In the genomic region with DNA sequence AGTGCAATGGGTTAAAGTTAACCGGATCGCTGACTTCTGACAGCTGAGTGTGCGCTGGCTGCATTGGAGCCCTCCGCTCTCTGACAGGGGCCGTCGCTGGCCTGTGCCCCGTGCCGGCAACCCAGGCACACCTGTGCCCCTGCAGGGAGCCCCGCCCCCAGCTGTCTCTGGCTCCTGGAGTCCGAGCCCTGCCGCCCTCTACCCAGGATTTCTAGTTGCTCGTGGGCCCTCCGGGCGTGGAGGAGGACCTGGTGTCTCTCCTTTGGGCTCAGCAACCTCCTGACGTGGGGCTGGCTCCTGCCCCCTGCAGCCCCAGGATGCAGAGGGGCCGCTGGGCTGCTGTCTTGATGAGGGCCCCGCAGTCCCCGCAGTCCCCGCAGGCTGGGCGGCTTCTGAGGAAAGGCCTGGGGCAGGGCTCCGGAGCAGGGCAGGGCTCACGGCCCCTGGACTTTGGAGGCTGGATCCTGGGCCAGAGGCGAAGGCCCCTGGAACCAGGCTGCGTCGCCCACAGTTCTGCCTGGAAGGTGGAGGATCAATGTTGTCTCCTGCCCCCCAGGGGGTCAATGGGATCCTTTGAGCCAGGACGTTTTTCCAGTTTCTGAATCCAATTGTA, we compare ENCODE assay signal across 30 cellular contexts.
"Had no signal": no experiment of that assay in that cellular context is flagged by ENCODE, and none has a peak within 500 bp of the region (broad histone marks: within the 10 kb centered on the region; RNA-seq: fewer than 3 reads in every experiment).

No MANE protein-coding gene starts in this region.

- H3K9ac ChIP-seq: parathyroid adenoma had no signal

- H3K36me3 Mint-ChIP-seq: memory B cell; stimulated activated effector memory CD8-positive, alpha-beta T cell treated with anti-CD3 and anti-CD28 coated beads, Interleukin-12 subunit alpha, Interleukin-12 subunit beta, amount 100 ng/mL, for 72 hours had no signal

- FAIRE-seq: endothelial cell of umbilical vein had no signal

- H3K9me3 ChIP-seq: esophagus squamous epithelium, thoracic aorta, vagina had no signal

- H3K27ac ChIP-seq: coronary artery, esophagus squamous epithelium, heart right ventricle, parathyroid adenoma, thoracic aorta, transverse colon, vagina had no signal

- DNase-seq: dermis blood vessel endothelial cell; effector memory CD4-positive, alpha-beta T cell; esophagus squamous epithelium; foreskin melanocyte; glutamatergic neuron; heart right ventricle; hypothalamus; immature natural killer cell; islet precursor cell; kidney glomerular epithelial cell; left colon; left ventricle myocardium superior; naive B cell; stimulated activated CD4-positive, alpha-beta T cell treated with anti-CD3 and anti-CD28 coated beads, Interleukin-2, amount 100 ng/mL, for 24 hours; stimulated activated CD4-positive, alpha-beta T cell treated with anti-CD3 and anti-CD28 coated beads, Interleukin-4, amount 100 ng/mL, for 24 hours; stimulated activated naive CD8-positive, alpha-beta T cell treated with anti-CD3 and anti-CD28 coated beads, Interleukin-15, Interleukin-2, amounts not matched to agents 100 U/mL and 50 U/mL, for 24 hours; substantia nigra; transverse colon had no signal

- H3K4me1 Mint-ChIP-seq: immature natural killer cell; memory B cell; naive B cell; neural crest cell; stimulated activated effector memory CD8-positive, alpha-beta T cell treated with anti-CD3 and anti-CD28 coated beads, Interleukin-12 subunit alpha, Interleukin-12 subunit beta, amount 100 ng/mL, for 72 hours had no signal

- H3K4me3 ChIP-seq: coronary artery, esophagus squamous epithelium, heart right ventricle, lung, thoracic aorta, transverse colon, vagina had no signal

- H3K36me3 ChIP-seq: esophagus squamous epithelium, heart right ventricle, thoracic aorta, transverse colon, vagina had no signal

- H3K27me3 ChIP-seq: esophagus squamous epithelium, heart right ventricle, transverse colon, vagina had no signal

- H2AFZ ChIP-seq: parathyroid adenoma had no signal

- H3K4me1 ChIP-seq: esophagus squamous epithelium, heart right ventricle, parathyroid adenoma, vagina had no signal

- H3K9me3 Mint-ChIP-seq: memory B cell; natural killer cell treated with Interleukin-12 subunit alpha and Interleukin-12 subunit beta and Interleukin-15 and Interleukin-18, amount 100 ng/mL, for 72 hours; neural crest cell; stimulated activated effector memory CD8-positive, alpha-beta T cell treated with anti-CD3 and anti-CD28 coated beads, Interleukin-12 subunit alpha, Interleukin-12 subunit beta, amount 100 ng/mL, for 72 hours had no signal

- H3K27ac Mint-ChIP-seq: immature natural killer cell; memory B cell; naive B cell; natural killer cell treated with Interleukin-12 subunit alpha and Interleukin-12 subunit beta and Interleukin-15 and Interleukin-18, amount 100 ng/mL, for 72 hours; progenitor cell of endocrine pancreas; stimulated activated effector memory CD8-positive, alpha-beta T cell treated with anti-CD3 and anti-CD28 coated beads, Interleukin-12 subunit alpha, Interleukin-12 subunit beta, amount 100 ng/mL, for 72 hours had no signal

- H3K79me2 ChIP-seq: parathyroid adenoma had no signal

- ATAC-seq: heart right ventricle; left colon; left ventricle myocardium superior; sciatic nerve; stimulated activated effector memory CD8-positive, alpha-beta T cell treated with anti-CD3 and anti-CD28 coated beads, Interleukin-12 subunit alpha, Interleukin-12 subunit beta, amount 100 ng/mL, for 72 hours; stimulated activated naive CD8-positive, alpha-beta T cell treated with anti-CD3 and anti-CD28 coated beads, Interleukin-15, Interleukin-2, amounts not matched to agents 100 U/mL and 50 U/mL, for 24 hours had no signal

- H3K4me3 Mint-ChIP-seq: immature natural killer cell; memory B cell; naive B cell; natural killer cell treated with Interleukin-12 subunit alpha and Interleukin-12 subunit beta and Interleukin-15 and Interleukin-18, amount 100 ng/mL, for 72 hours; neural crest cell; stimulated activated effector memory CD8-positive, alpha-beta T cell treated with anti-CD3 and anti-CD28 coated beads, Interleukin-12 subunit alpha, Interleukin-12 subunit beta, amount 100 ng/mL, for 72 hours had no signal
